ENCODE assay signal across 8 cellular contexts in genomic region chr7:1028044-1028770, GRCh38. TPM values are rescaled to one million over a fixed set of nuclear protein-coding genes. Genes with fewer than 3 reads are reported as not detected.
A peak's percentile ranks its signal among the peaks of the same experiment; 100 is the strongest.
DNase-seq lines count a peak whose midpoint lies in the region; ATAC-seq and TF ChIP-seq lines count a peak whose summit lies in the region.

No MANE protein-coding gene starts in this region.

- H3K9ac ChIP-seq in adipocyte (ENCODE audit: low read length): peak overlapping the region; percentile 83

- peak overlapping the region; percentile 82 for H3K4me3 ChIP-seq in adipocyte (ENCODE audit: low read length)
- peak overlapping the region; percentile 64 to 98 (median 84) for H3K4me3 ChIP-seq in heart left ventricle
- peak overlapping the region; percentile 68 to 88 for H3K4me3 ChIP-seq in tibial artery

- WGBS in heart left ventricle, 4 donors: 0 to 1% (median 0%) methylated on average over 8 to 77 of the region's 77 CpGs

- no peak for TF ChIP-seq CTCF in heart left ventricle (IDR thresholded peaks at IDR 0.05)
- TF ChIP-seq CTCF in tibial artery (IDR thresholded peaks at IDR 0.05): no peak

- H3K4me1 ChIP-seq in adipocyte (ENCODE audit: control insufficient read depth, insufficient read depth, low read length) (peaks cover 11% of the 10 kb centered on the region), heart left ventricle (peaks cover 4 to 39% (median 15%) of the 10 kb centered on the region in 12 donors), tibial artery (peaks cover 0 to 43% (median 31%) of the 10 kb centered on the region in 4 donors)

- TF ChIP-seq POLR2A in heart left ventricle (IDR thresholded peaks at IDR 0.05): peak in 1 of 2 donors; percentile 65

- H3K27ac ChIP-seq in heart left ventricle: peak overlapping the region; percentile 45 to 97 (median 92)
- peak overlapping the region; percentile 83 to 93 for H3K27ac ChIP-seq in tibial artery

- intact Hi-C loops in heart left ventricle (cut with DNase I): loop anchor here in 4 of 10 donors (1.0 to 5.0 kb wide), 6 partner anchors 15 to 37 kb away; partner anchors contain the start of gene GPR146 (in 1 of the 4)
- intact Hi-C loops in tibial artery (cut with DNase I; ENCODE audit: low total_unique reads): loop anchor here (2.0 kb wide), 1 partner anchor 33 kb away; no protein-coding TSS in a partner anchor

- DNase-seq in ELF-1 (ENCODE audit: low read depth, low spot score): peak; percentile 86
- peak; percentile 90 for DNase-seq in LHCN-M2 (ENCODE audit: low read depth)
- peak; percentile 96 for DNase-seq in adipocyte (ENCODE audit: low read depth)
- peak; percentile 93 to 96 (median 94) for DNase-seq in heart left ventricle
- DNase-seq in pons (ENCODE audit: low spot score): peak; percentile 85
- peak; percentile 86 to 95 for DNase-seq in tibial artery

- H3K27me3 ChIP-seq in adipocyte (replicated peaks; ENCODE audit: control insufficient read depth, insufficient read depth, low read length): no peaks in the 10 kb centered on the region
- H3K27me3 ChIP-seq in heart left ventricle: no peaks in the 10 kb centered on the region
- H3K27me3 ChIP-seq in tibial artery: no peaks in the 10 kb centered on the region

- no peaks in the 10 kb centered on the region for H3K9me3 ChIP-seq in adipocyte (ENCODE audit: control insufficient read depth, low read length)
- H3K9me3 ChIP-seq in heart left ventricle: no peaks in the 10 kb centered on the region
- H3K9me3 ChIP-seq in tibial artery: no peaks in the 10 kb centered on the region

- ATAC-seq in GM21825 (IDR thresholded peaks at IDR 0.05; ENCODE audit: unreplicated experiment): peak; percentile 43
- peak; percentile 86 for ATAC-seq in SK-N-SH treated with all-trans-retinoic acid at 6 μM for 48 hours
- peak; percentile 81 to 95 (median 93) for ATAC-seq in heart left ventricle

- peaks cover 5% of the 10 kb centered on the region for H3K36me3 ChIP-seq in adipocyte (ENCODE audit: control insufficient read depth, insufficient read depth, low read length, severe bottlenecking)
- peaks cover 0 to 17% (median 13%) of the 10 kb centered on the region in 9 donors for H3K36me3 ChIP-seq in heart left ventricle
- H3K36me3 ChIP-seq in tibial artery: peaks cover 5 to 22% (median 22%) of the 10 kb centered on the region in 3 donors

TF ChIP-seq in SK-N-SH treated with all-trans-retinoic acid at 6 μM for 48 hours, 23 proteins besides CTCF, POLR2A, EP300 and RAD21:
- TF ChIP-seq TCF4 (CRISPR knock-in tag; IDR thresholded peaks at IDR 0.05; ENCODE audit: borderline replicate concordance): no peak
- no peak for TF ChIP-seq CSDC2 (CRISPR knock-in tag; IDR thresholded peaks at IDR 0.05)
- TF ChIP-seq, protein P1, sequence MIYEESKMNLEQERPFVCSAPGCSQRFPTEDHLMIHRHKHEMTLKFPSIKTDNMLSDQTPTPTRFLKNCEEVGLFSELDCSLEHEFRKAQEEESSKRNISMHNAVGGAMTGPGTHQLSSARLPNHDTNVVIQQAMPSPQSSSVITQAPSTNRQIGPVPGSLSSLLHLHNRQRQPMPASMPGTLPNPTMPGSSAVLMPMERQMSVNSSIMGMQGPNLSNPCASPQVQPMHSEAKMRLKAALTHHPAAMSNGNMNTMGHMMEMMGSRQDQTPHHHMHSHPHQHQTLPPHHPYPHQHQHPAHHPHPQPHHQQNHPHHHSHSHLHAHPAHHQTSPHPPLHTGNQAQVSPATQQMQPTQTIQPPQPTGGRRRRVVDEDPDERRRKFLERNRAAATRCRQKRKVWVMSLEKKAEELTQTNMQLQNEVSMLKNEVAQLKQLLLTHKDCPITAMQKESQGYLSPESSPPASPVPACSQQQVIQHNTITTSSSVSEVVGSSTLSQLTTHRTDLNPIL (CRISPR knock-in tag; IDR thresholded peaks at IDR 0.05; ENCODE audit: low read depth): no peak
- TF ChIP-seq SNAI2 (CRISPR knock-in tag; IDR thresholded peaks at IDR 0.05): 0 out of 2 replicates have a peak, but pooled peaks have one; percentile 37
- TF ChIP-seq ESRRG (CRISPR knock-in tag; IDR thresholded peaks at IDR 0.05): no peak
- TF ChIP-seq, protein P2, sequence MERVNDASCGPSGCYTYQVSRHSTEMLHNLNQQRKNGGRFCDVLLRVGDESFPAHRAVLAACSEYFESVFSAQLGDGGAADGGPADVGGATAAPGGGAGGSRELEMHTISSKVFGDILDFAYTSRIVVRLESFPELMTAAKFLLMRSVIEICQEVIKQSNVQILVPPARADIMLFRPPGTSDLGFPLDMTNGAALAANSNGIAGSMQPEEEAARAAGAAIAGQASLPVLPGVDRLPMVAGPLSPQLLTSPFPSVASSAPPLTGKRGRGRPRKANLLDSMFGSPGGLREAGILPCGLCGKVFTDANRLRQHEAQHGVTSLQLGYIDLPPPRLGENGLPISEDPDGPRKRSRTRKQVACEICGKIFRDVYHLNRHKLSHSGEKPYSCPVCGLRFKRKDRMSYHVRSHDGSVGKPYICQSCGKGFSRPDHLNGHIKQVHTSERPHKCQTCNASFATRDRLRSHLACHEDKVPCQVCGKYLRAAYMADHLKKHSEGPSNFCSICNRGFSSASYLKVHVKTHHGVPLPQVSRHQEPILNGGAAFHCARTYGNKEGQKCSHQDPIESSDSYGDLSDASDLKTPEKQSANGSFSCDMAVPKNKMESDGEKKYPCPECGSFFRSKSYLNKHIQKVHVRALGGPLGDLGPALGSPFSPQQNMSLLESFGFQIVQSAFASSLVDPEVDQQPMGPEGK (CRISPR knock-in tag; IDR thresholded peaks at IDR 0.05; ENCODE audit: borderline replicate concordance): peak; percentile 88; the same call in 1 of the 2 replicates
- no peak for TF ChIP-seq PPARA (CRISPR knock-in tag; IDR thresholded peaks at IDR 0.05; ENCODE audit: borderline replicate concordance)

RNA-seq across cellular contexts. Expression of gene GPR146, which starts 16.1 kb away (rescaled TPM):
- total RNA-seq in LHCN-M2 (2014; rRNA removed) (4.2 and 4.6 TPM in 2 replicates), heart left ventricle (10 to 100 TPM; 12.3 to 56.8 (median 25.2) TPM)
- 3.3 TPM for polyA plus RNA-seq in LHCN-M2 (2012)
- 10 to 100 TPM; 11.1 to 26.4 TPM for polyA plus RNA-seq in heart left ventricle

RNA-seq across cellular contexts. Expression of gene CYP2W1, which starts 45.2 kb away (rescaled TPM):
- total RNA-seq in LHCN-M2 (2014; rRNA removed) (0.06 TPM in 1 of 2 replicates, not detected in the other), heart left ventricle (not detected)
- polyA plus RNA-seq in LHCN-M2 (2012): not detected
- polyA plus RNA-seq in heart left ventricle: not detected

RNA-seq across cellular contexts. Expression of gene COX19, which starts 52.9 kb away (rescaled TPM):
- 6.5 TPM in 2 replicates for total RNA-seq in LHCN-M2 (2014; rRNA removed)
- polyA plus RNA-seq in LHCN-M2 (2012): 4.7 TPM
- 1 to 10 TPM; 3.1 to 7.8 (median 6.5) TPM for total RNA-seq in heart left ventricle
- 1 to 10 TPM; 5.7 to 6.6 TPM for polyA plus RNA-seq in heart left ventricle

RNA-seq across cellular contexts. Expression of gene GPER1, which starts 59.7 kb away (rescaled TPM):
- total RNA-seq in LHCN-M2 (2014; rRNA removed) (0.32 and 0.63 TPM in 2 replicates), heart left ventricle (1 to 10 TPM; 1.4 to 8.8 (median 3.0) TPM)
- polyA plus RNA-seq in LHCN-M2 (2012): 1.1 TPM
- 1 to 10 TPM; 1.8 to 2.8 TPM for polyA plus RNA-seq in heart left ventricle

Comparison
In these comparisons a context has a peak if more than half of its experiments do, and no peak if none do; other contexts are left out.
1. Peak in every context shown above with its lines: DNase-seq, ATAC-seq, H3K4me3 ChIP-seq and H3K27ac ChIP-seq.
2. ATAC-seq: peak in every context shown above with its lines; median percentile 93 in heart left ventricle; 86 in SK-N-SH treated with all-trans-retinoic acid at 6 μM for 48 hours; 43 in GM21825.